ENCODE assay signal across 1 cellular context in genomic region chr6:167572106-167572505, GRCh38.
TF ChIP-seq lines count a peak whose summit lies in the region.

No MANE protein-coding gene starts in this region.

TF ChIP-seq in GM23338, 12 proteins besides CTCF, POLR2A, EP300 and RAD21 (continued from another document):
- no peak for TF ChIP-seq REST (IDR thresholded peaks at IDR 0.05; ENCODE audit: unreplicated experiment)
- TF ChIP-seq NANOG (IDR thresholded peaks at IDR 0.05; ENCODE audit: borderline replicate concordance): no peak
- no peak for TF ChIP-seq POLR2AphosphoS5 (IDR thresholded peaks at IDR 0.05; ENCODE audit: low read depth)
- TF ChIP-seq, protein P1, sequence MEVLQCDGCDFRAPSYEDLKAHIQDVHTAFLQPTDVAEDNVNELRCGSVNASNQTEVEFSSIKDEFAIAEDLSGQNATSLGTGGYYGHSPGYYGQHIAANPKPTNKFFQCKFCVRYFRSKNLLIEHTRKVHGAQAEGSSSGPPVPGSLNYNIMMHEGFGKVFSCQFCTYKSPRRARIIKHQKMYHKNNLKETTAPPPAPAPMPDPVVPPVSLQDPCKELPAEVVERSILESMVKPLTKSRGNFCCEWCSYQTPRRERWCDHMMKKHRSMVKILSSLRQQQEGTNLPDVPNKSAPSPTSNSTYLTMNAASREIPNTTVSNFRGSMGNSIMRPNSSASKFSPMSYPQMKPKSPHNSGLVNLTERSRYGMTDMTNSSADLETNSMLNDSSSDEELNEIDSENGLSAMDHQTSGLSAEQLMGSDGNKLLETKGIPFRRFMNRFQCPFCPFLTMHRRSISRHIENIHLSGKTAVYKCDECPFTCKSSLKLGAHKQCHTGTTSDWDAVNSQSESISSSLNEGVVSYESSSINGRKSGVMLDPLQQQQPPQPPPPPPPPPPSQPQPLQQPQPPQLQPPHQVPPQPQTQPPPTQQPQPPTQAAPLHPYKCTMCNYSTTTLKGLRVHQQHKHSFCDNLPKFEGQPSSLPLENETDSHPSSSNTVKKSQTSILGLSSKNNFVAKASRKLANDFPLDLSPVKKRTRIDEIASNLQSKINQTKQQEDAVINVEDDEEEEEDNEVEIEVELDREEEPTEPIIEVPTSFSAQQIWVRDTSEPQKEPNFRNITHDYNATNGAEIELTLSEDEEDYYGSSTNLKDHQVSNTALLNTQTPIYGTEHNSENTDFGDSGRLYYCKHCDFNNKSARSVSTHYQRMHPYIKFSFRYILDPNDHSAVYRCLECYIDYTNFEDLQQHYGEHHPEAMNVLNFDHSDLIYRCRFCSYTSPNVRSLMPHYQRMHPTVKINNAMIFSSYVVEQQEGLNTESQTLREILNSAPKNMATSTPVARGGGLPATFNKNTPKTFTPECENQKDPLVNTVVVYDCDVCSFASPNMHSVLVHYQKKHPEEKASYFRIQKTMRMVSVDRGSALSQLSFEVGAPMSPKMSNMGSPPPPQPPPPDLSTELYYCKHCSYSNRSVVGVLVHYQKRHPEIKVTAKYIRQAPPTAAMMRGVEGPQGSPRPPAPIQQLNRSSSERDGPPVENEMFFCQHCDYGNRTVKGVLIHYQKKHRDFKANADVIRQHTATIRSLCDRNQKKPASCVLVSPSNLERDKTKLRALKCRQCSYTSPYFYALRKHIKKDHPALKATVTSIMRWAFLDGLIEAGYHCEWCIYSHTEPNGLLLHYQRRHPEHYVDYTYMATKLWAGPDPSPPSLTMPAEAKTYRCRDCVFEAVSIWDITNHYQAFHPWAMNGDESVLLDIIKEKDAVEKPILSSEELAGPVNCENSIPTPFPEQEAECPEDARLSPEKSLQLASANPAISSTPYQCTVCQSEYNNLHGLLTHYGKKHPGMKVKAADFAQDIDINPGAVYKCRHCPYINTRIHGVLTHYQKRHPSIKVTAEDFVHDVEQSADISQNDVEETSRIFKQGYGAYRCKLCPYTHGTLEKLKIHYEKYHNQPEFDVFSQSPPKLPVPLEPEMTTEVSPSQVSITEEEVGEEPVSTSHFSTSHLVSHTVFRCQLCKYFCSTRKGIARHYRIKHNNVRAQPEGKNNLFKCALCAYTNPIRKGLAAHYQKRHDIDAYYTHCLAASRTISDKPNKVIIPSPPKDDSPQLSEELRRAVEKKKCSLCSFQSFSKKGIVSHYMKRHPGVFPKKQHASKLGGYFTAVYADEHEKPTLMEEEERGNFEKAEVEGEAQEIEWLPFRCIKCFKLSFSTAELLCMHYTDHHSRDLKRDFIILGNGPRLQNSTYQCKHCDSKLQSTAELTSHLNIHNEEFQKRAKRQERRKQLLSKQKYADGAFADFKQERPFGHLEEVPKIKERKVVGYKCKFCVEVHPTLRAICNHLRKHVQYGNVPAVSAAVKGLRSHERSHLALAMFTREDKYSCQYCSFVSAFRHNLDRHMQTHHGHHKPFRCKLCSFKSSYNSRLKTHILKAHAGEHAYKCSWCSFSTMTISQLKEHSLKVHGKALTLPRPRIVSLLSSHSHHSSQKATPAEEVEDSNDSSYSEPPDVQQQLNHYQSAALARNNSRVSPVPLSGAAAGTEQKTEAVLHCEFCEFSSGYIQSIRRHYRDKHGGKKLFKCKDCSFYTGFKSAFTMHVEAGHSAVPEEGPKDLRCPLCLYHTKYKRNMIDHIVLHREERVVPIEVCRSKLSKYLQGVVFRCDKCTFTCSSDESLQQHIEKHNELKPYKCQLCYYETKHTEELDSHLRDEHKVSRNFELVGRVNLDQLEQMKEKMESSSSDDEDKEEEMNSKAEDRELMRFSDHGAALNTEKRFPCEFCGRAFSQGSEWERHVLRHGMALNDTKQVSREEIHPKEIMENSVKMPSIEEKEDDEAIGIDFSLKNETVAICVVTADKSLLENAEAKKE (CRISPR knock-in tag; IDR thresholded peaks at IDR 0.05): no peak
- no peak for TF ChIP-seq ZNF114 (CRISPR knock-in tag; IDR thresholded peaks at IDR 0.05)
TF ChIP-seq in GM23338: peak in this region for 0.
